1 cellular context compared by ENCODE assay signal in the genomic region with DNA sequence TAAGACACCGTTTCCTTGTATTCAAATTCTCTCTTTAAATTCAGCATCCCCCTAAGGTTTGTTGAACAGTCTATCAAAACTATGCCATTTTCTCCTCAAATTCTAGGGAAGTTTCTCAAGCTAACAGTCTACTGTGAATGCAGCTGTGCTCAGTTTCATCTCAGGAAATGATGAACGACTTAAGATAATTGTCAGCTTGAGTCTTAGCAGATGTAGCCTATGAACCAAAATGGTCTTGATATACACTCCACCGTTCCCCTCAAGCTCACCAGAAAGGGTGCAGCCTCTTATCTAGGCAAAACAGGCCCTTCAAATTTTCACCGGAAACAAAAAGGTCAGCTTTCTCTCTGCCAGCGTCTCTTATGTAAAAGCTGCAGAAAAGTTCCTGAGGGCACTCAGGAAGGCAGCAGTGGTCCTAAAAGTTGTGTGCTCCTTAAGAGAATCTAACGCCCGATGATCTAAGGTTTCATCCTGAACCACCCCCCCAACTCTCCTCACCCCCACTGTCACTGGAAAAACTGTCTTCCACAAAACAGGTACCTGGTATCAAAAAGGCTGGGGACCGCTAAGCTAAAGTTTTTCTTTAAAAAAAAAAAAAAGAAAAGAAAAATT.
TF ChIP-seq lines count a peak whose summit lies in the region.

No MANE protein-coding gene starts in this region.

TF ChIP-seq in K562, 482 proteins besides CTCF, POLR2A, EP300 and RAD21 (continued from another document and continues in another):
- TF ChIP-seq E2F4 (CRISPR knock-in tag; IDR thresholded peaks at IDR 0.05; ENCODE audit: low read depth) (no peak), HNRNPH1 (optimal IDR thresholded peaks at IDR 0.05; ENCODE audit: low read depth, low read length) (no peak), PHF21A (IDR thresholded peaks at IDR 0.05; ENCODE audit: borderline replicate concordance, low read depth) (no peak), FOXJ3 (CRISPR knock-in tag; IDR thresholded peaks at IDR 0.05) (no peak), E2F8 (IDR thresholded peaks at IDR 0.05; ENCODE audit: low read depth, partially characterized antibody) (no peak), ZNF224 (CRISPR knock-in tag; IDR thresholded peaks at IDR 0.05) (no peak), CBFA2T3 (IDR thresholded peaks at IDR 0.05) (peak; percentile 99), KDM1A (IDR thresholded peaks at IDR 0.05) (peak; percentile 83 to 85), KAT8 (IDR thresholded peaks at IDR 0.05; ENCODE audit: low read depth) (no peak), FOXJ2 (tag; IDR thresholded peaks at IDR 0.05) (0 out of 2 replicates have a peak, but pooled peaks have one; percentile 28), ETV1 (tag; conservative IDR thresholded peaks at IDR 0.05; ENCODE audit: low read depth) (peak; percentile 96), ZNF609 (CRISPR knock-in tag; IDR thresholded peaks at IDR 0.05; ENCODE audit: borderline replicate concordance) (no peak), PTBP1 (IDR thresholded peaks at IDR 0.05; ENCODE audit: low read depth, low read length) (no peak), RBM15 (IDR thresholded peaks at IDR 0.05; ENCODE audit: insufficient read depth, low read length) (no peak), TBP (optimal IDR thresholded peaks at IDR 0.05; ENCODE audit: low read depth, low read length) (peak; percentile 75), ZNF395 (CRISPR knock-in tag; IDR thresholded peaks at IDR 0.05) (no peak), DACH1 (IDR thresholded peaks at IDR 0.05; ENCODE audit: partially characterized antibody) (peak; percentile 80), FIP1L1 (IDR thresholded peaks at IDR 0.05; ENCODE audit: low read depth, low read length, poor library complexity, severe bottlenecking) (no peak), ZKSCAN3 (CRISPR knock-in tag; IDR thresholded peaks at IDR 0.05) (no peak), MEF2D (tag; conservative IDR thresholded peaks at IDR 0.05; ENCODE audit: low read depth) (0 out of 2 replicates have a peak, but pooled peaks have one; percentile 31), ZMIZ1 (IDR thresholded peaks at IDR 0.05; ENCODE audit: low read depth in 2 of 2, low read length in 2 of 2) (0 out of 4 replicates have a peak, but pooled peaks of 1 of the 2 experiments have one; percentile 55), ZNF766 (CRISPR knock-in tag; conservative IDR thresholded peaks at IDR 0.05) (0 out of 2 replicates have a peak, but pooled peaks have one; percentile 66), HNRNPUL1 (IDR thresholded peaks at IDR 0.05; ENCODE audit: low read length) (no peak), ZNF12 (CRISPR knock-in tag; IDR thresholded peaks at IDR 0.05) (no peak), CCNT2 (IDR thresholded peaks at IDR 0.05; ENCODE audit: borderline replicate concordance, extremely low read depth, insufficient read length, low read depth, low read length) (peak; percentile 69), ZNF165 (CRISPR knock-in tag; IDR thresholded peaks at IDR 0.05; ENCODE audit: borderline replicate concordance) (no peak)
- TF ChIP-seq, protein P1, sequence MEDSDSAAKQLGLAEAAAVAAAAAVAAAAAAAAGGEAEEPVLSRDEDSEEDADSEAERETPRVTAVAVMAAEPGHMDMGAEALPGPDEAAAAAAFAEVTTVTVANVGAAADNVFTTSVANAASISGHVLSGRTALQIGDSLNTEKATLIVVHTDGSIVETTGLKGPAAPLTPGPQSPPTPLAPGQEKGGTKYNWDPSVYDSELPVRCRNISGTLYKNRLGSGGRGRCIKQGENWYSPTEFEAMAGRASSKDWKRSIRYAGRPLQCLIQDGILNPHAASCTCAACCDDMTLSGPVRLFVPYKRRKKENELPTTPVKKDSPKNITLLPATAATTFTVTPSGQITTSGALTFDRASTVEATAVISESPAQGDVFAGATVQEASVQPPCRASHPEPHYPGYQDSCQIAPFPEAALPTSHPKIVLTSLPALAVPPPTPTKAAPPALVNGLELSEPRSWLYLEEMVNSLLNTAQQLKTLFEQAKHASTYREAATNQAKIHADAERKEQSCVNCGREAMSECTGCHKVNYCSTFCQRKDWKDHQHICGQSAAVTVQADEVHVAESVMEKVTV (CRISPR knock-in tag; IDR thresholded peaks at IDR 0.05), result no peak
- TF ChIP-seq, protein P2, sequence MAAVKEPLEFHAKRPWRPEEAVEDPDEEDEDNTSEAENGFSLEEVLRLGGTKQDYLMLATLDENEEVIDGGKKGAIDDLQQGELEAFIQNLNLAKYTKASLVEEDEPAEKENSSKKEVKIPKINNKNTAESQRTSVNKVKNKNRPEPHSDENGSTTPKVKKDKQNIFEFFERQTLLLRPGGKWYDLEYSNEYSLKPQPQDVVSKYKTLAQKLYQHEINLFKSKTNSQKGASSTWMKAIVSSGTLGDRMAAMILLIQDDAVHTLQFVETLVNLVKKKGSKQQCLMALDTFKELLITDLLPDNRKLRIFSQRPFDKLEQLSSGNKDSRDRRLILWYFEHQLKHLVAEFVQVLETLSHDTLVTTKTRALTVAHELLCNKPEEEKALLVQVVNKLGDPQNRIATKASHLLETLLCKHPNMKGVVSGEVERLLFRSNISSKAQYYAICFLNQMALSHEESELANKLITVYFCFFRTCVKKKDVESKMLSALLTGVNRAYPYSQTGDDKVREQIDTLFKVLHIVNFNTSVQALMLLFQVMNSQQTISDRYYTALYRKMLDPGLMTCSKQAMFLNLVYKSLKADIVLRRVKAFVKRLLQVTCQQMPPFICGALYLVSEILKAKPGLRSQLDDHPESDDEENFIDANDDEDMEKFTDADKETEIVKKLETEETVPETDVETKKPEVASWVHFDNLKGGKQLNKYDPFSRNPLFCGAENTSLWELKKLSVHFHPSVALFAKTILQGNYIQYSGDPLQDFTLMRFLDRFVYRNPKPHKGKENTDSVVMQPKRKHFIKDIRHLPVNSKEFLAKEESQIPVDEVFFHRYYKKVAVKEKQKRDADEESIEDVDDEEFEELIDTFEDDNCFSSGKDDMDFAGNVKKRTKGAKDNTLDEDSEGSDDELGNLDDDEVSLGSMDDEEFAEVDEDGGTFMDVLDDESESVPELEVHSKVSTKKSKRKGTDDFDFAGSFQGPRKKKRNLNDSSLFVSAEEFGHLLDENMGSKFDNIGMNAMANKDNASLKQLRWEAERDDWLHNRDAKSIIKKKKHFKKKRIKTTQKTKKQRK (IDR thresholded peaks at IDR 0.05; ENCODE audit: borderline replicate concordance, low read depth, low read length), result no peak
- TF ChIP-seq, protein P3, sequence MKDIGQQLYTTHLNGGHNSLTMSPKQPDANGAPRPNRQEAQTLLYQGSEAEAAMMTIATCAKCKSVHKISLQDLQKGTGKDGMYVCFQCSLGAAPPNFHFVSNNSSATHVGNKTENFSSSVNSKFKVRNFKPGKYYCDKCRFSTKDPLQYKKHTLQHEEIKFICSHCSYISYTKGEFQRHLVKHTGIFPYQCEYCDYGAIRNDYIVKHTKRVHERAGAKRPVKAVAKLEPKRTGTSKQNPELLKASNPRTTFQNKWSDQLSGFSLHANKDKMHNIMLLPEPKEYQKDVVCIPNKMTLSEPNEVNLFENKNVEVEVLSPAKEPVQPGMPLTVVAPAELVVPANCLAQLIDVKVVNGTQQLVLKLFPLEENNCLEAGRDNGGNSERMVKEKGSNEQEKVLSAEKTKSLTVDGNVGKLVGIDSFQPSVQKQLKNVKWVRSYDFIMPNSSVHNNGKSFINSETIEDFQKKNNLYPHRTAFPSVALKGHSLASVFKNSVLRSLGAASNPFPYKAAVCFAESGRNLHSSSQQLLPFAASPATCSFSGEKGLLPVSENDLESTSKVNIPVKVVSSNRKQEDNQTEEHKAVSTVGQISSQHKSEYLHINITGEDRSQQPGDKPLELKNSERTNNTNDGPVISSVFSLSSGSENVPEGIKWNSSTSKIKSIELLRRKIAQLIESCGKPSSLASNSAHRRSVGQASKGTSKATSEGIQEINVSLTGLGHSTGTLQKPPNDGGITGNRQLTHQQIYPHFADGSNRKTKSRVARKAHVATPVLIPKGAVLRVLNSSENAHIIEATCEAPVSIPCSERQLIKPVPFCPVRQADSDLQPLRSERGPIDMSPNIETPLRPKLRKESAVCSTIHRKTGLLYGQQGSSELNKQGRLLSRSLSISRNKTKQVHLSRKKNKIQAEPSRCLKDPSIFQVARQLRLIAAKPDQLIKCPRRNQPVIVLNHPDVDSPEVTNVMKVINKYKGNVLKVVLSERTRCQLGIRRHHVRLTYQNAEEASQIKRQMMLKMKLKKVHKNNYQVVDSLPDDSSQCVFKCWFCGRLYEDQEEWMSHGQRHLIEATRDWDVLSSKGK (CRISPR knock-in tag; IDR thresholded peaks at IDR 0.05), result no peak
